ENCODE assay signal across 11 cellular contexts in genomic region chr4:190106611-190107480, GRCh38. TPM values are rescaled to one million over a fixed set of nuclear protein-coding genes. Genes with fewer than 3 reads are reported as not detected.
DNase-seq lines count a peak whose midpoint lies in the region; ATAC-seq, FAIRE-seq and TF ChIP-seq lines count a peak whose summit lies in the region.
"Not testable (repeated sequence)": the region's sequence is repeated elsewhere in the genome, so short reads cannot be mapped to it uniquely, and the experiment has no call there.
"Had no signal": no experiment of that assay in that cellular context is flagged by ENCODE, and none has a peak within 500 bp of the region (broad histone marks: within the 10 kb centered on the region; RNA-seq: fewer than 3 reads in every experiment).

No MANE protein-coding gene starts in this region.

- not testable (repeated sequence) for FAIRE-seq in bronchial epithelial cell (lab: Jason Lieb, UNC)

- not testable (repeated sequence) for TF ChIP-seq POLR2A in right lobe of liver (IDR thresholded peaks at IDR 0.05)

- not testable (repeated sequence) for H3K4me2 ChIP-seq in Karpas-422 (ENCODE audit: low read depth, low read length, poor library complexity, severe bottlenecking)

- not testable (repeated sequence) for H3K9me2 ChIP-seq in Karpas-422 (replicated peaks; ENCODE audit: insufficient read depth, low read length)

- H3K36me3 ChIP-seq in Caco-2 (ENCODE audit: control insufficient read depth, insufficient read depth, low read length); Karpas-422 (ENCODE audit: insufficient read depth, low read length); bronchial epithelial cell (ENCODE audit: control insufficient read depth, insufficient read depth, low read length); right lobe of liver: not testable (repeated sequence)

- ATAC-seq in right lobe of liver, result not testable (repeated sequence)

- not testable (repeated sequence) for H3K9me3 ChIP-seq in Caco-2; Karpas-422 (ENCODE audit: low read length); right lobe of liver

- intact Hi-C loops in Caco-2 (cut with micrococcal nuclease; ENCODE audit: unreplicated experiment); activated CD4-positive, alpha-beta T cell treated with anti-CD3 and anti-CD28 coated beads, Interleukin-2, amount 10 ng/mL, durations not matched to agents 24 days and 14 days (cut with micrococcal nuclease); right lobe of liver (cut with DNase I): not testable (repeated sequence)

- CTCF ChIA-PET in Caco-2 (lab: Charles Lee), result not testable (repeated sequence)

- 31% methylated on average over 7 of the region's 7 CpGs for WGBS in right lobe of liver (ENCODE audit: insufficient coverage, low coverage, low lambda C conversion rate, missing lambda C conversion rate)

- H3K4me1 ChIP-seq in Caco-2; Karpas-422 (ENCODE audit: low read length); right lobe of liver: not testable (repeated sequence)

- not testable (repeated sequence) for H3K9me3 Mint-ChIP-seq in Caco-2 (ENCODE audit: unreplicated experiment); activated CD4-positive, alpha-beta T cell treated with anti-CD3 and anti-CD28 coated beads, Interleukin-2, amount 10 ng/mL, durations not matched to agents 24 days and 14 days

- not testable (repeated sequence) for H4K20me1 ChIP-seq in Karpas-422 (ENCODE audit: insufficient read depth, low read depth, low read length)

- DNase-seq in Caco-2 (peak; percentile 1 to 27), Karpas-422 (peak; percentile 42), bronchial epithelial cell (ENCODE audit: low read depth) (peak; percentile 10), fibroblast of gingiva (ENCODE audit: low read depth) (peak; percentile 1), right lobe of liver (peak in 2 of 3 donors; percentile 35 to 44), pons (ENCODE audit: low spot score) (peak; percentile 15), superior temporal gyrus (ENCODE audit: extremely low spot score) (peak; percentile 4)
- peak; percentile 58 for DNase-seq in activated CD4-positive, alpha-beta T cell treated with anti-CD3 and anti-CD28 coated beads, Interleukin-2, amount 10 ng/mL, durations not matched to agents 24 days and 14 days

- H3K27ac ChIP-seq in Karpas-422 (ENCODE audit: low read length); right lobe of liver: not testable (repeated sequence)

- BruUV-seq in Caco-2 (replicated peaks; lab: Mats Ljungman, UMichigan), result not testable (repeated sequence)

- H3K4me1 Mint-ChIP-seq in Caco-2 (ENCODE audit: low read depth, unreplicated experiment); activated CD4-positive, alpha-beta T cell treated with anti-CD3 and anti-CD28 coated beads, Interleukin-2, amount 10 ng/mL, durations not matched to agents 24 days and 14 days: not testable (repeated sequence)

- not testable (repeated sequence) for TF ChIP-seq CTCF in Caco-2 (IDR thresholded peaks at IDR 0.05; ENCODE audit: insufficient read depth in 1 of 2, low read depth in 1 of 2, low read length in 1 of 2, severe bottlenecking in 1 of 2, unreplicated experiment in 1 of 2); bronchial epithelial cell (IDR thresholded peaks at IDR 0.05; ENCODE audit: insufficient read depth, low read length, severe bottlenecking); right lobe of liver (IDR thresholded peaks at IDR 0.05)

- not testable (repeated sequence) for H3K27ac Mint-ChIP-seq in Caco-2 (ENCODE audit: unreplicated experiment); activated CD4-positive, alpha-beta T cell treated with anti-CD3 and anti-CD28 coated beads, Interleukin-2, amount 10 ng/mL, durations not matched to agents 24 days and 14 days

- not testable (repeated sequence) for H3K79me2 ChIP-seq in Karpas-422 (ENCODE audit: low read length)

- POLR2A ChIA-PET in Caco-2 (lab: Charles Lee), result not testable (repeated sequence)

- not testable (repeated sequence) for H3K9ac ChIP-seq in Karpas-422 (ENCODE audit: low read length)

- H3K27me3 ChIP-seq in Caco-2 (replicated peaks; ENCODE audit: control insufficient read depth, insufficient read depth, low read length); Karpas-422 (ENCODE audit: low read length); bronchial epithelial cell (ENCODE audit: control insufficient read depth, insufficient read depth, low read length); right lobe of liver: not testable (repeated sequence)

- H3K27me3 Mint-ChIP-seq in Caco-2 (ENCODE audit: insufficient read depth, unreplicated experiment); activated CD4-positive, alpha-beta T cell treated with anti-CD3 and anti-CD28 coated beads, Interleukin-2, amount 10 ng/mL, durations not matched to agents 24 days and 14 days: not testable (repeated sequence)

- H3K4me3 ChIP-seq in Caco-2 (ENCODE audit: low read depth, low read length); Karpas-422 (ENCODE audit: low read length); bronchial epithelial cell (ENCODE audit: low read depth, low read length); right lobe of liver: not testable (repeated sequence)

- H3K4me3 Mint-ChIP-seq in Caco-2 (ENCODE audit: unreplicated experiment); activated CD4-positive, alpha-beta T cell treated with anti-CD3 and anti-CD28 coated beads, Interleukin-2, amount 10 ng/mL, durations not matched to agents 24 days and 14 days: not testable (repeated sequence)

- not testable (repeated sequence) for H2AFZ ChIP-seq in Karpas-422 (ENCODE audit: low read length)

- not testable (repeated sequence) for H3K36me3 Mint-ChIP-seq in Caco-2 (ENCODE audit: insufficient read depth, unreplicated experiment); activated CD4-positive, alpha-beta T cell treated with anti-CD3 and anti-CD28 coated beads, Interleukin-2, amount 10 ng/mL, durations not matched to agents 24 days and 14 days (ENCODE audit: low read depth)

RNA-seq across cellular contexts. Expression of gene DBET, which starts 42.5 kb away (rescaled TPM):
- total RNA-seq in Caco-2 (2022) (not detected in 2 replicates), bronchial epithelial cell (not detected in 2 replicates), right lobe of liver (not detected)
- total RNA-seq in Karpas-422 (2014; rRNA removed; shearing (Covaris generic); ENCODE audit: low replicate concordance), result not detected in 2 replicates
- total RNA-seq in activated CD4-positive, alpha-beta T cell treated with anti-CD3 and anti-CD28 coated beads, Interleukin-2, amount 10 ng/mL, durations not matched to agents 24 days and 14 days, result not detected in 2 replicates
- total RNA-seq: A673, GM23338, PC-9 had no signal

Comparison
In these comparisons a context has a peak if more than half of its experiments do, and no peak if none do; other contexts are left out.
1. DNase-seq: peak in every context shown above with its lines; median percentile 58 in activated CD4-positive, alpha-beta T cell treated with anti-CD3 and anti-CD28 coated beads, Interleukin-2, amount 10 ng/mL, durations not matched to agents 24 days and 14 days; 42 in Karpas-422; 40 in right lobe of liver; 15 in pons; 14 in Caco-2; 10 in bronchial epithelial cell; 4 in superior temporal gyrus; 1 in fibroblast of gingiva.